Comparison of ENCODE assay signal across 8 cellular contexts in genomic region chr16:1300664-1301476, GRCh38. TPM values are rescaled to one million over a fixed set of nuclear protein-coding genes. Genes with fewer than 3 reads are reported as not detected.
A peak's percentile ranks its signal among the peaks of the same experiment; 100 is the strongest.
DNase-seq lines count a peak whose midpoint lies in the region; TF ChIP-seq lines count a peak whose summit lies in the region.

No MANE protein-coding gene starts in this region.

- H4K8ac ChIP-seq in mesendoderm (ENCODE audit: low read depth, low read length) = no peak overlapping the region

- H3K79me1 ChIP-seq in mesendoderm (ENCODE audit: low read length) = no peaks in the 10 kb centered on the region

- H3K9ac ChIP-seq in mesendoderm (ENCODE audit: low read length) = no peak overlapping the region

- WGBS in mesendoderm (ENCODE audit: extremely low coverage, insufficient coverage, low lambda C conversion rate) = no CpG with 5 or more reads among the region's 42 CpGs

- H2BK120ac ChIP-seq in mesendoderm (ENCODE audit: low read depth, low read length) = no peak overlapping the region

- no peak overlapping the region for H4K5ac ChIP-seq in mesendoderm (ENCODE audit: low read length)

- H3K18ac ChIP-seq in mesendoderm (ENCODE audit: low read length) = no peak overlapping the region

- no peak overlapping the region for H2BK5ac ChIP-seq in mesendoderm (ENCODE audit: low read length)

- DNase-seq in NCI-H146 treated with DMSO at 0.1 percent for 48 hours (lab: John Stamatoyannopoulos, UW; ENCODE audit: unreplicated experiment) (peak; percentile 19), ecto neural progenitor cell (ENCODE audit: low spot score) (peak; percentile 88), mesendoderm (peak; percentile 73), globus pallidus (ENCODE audit: low spot score) (no peak), SW 1271 (lab: John Stamatoyannopoulos, UW) (no peak)
- DNase-seq in activated CD4-positive, alpha-beta T cell treated with anti-CD3 and anti-CD28 coated beads, Interleukin-2, amount 50 U/mL, for 4 hours = peak; percentile 63 to 64
- peak; percentile 45 to 55 for DNase-seq in stimulated activated CD8-positive, alpha-beta memory T cell treated with anti-CD3 and anti-CD28 coated beads, Interleukin-2, amount 100 ng/mL, for 1 hour (ENCODE audit: low read depth in 2 of 2)

- H3K27me3 ChIP-seq in mesendoderm (ENCODE audit: insufficient read depth, low read length, poor library complexity) = no peaks in the 10 kb centered on the region

- no peak overlapping the region for H2AK5ac ChIP-seq in mesendoderm (ENCODE audit: low read length)

- H3K4me1 ChIP-seq in mesendoderm (ENCODE audit: control insufficient read depth, low read depth, low read length) = no peaks in the 10 kb centered on the region

- H2BK15ac ChIP-seq in mesendoderm (replicated peaks; ENCODE audit: low read depth) = no peak overlapping the region

- H3K4me2 ChIP-seq in mesendoderm (ENCODE audit: low read length) = no peak overlapping the region

- H3K23ac ChIP-seq in mesendoderm (ENCODE audit: low read length) = no peak overlapping the region

- no peak overlapping the region for H3K27ac ChIP-seq in mesendoderm (ENCODE audit: low read depth, low read length)

- no peaks in the 10 kb centered on the region for H3K79me2 ChIP-seq in mesendoderm (ENCODE audit: control insufficient read depth, insufficient read depth, low read length)

- H3K56ac ChIP-seq in mesendoderm (ENCODE audit: low read length) = peak overlapping the region; percentile 56

- H3K4me3 ChIP-seq in mesendoderm (ENCODE audit: low read length) = no peak overlapping the region

- no peak overlapping the region for H3K4ac ChIP-seq in mesendoderm (ENCODE audit: low read depth, low read length)

- no peaks in the 10 kb centered on the region for H3K36me3 ChIP-seq in mesendoderm (ENCODE audit: control insufficient read depth, insufficient read depth, low read length)

- TF ChIP-seq CTCF in GM12872 (IDR thresholded peaks at IDR 0.05; ENCODE audit: insufficient read depth, low read depth, low read length) = peak; percentile 93

RNA-seq across cellular contexts. Expression of gene UBE2I, which starts 8.6 kb away (rescaled TPM):
- 247 TPM for polyA plus RNA-seq in mesendoderm (2013, experiment 1 of 2)
- 242 TPM for polyA plus RNA-seq in mesendoderm (2013, experiment 2 of 2)

RNA-seq across cellular contexts. Expression of gene BAIAP3, which starts 32.6 kb away (rescaled TPM):
- 1.7 TPM for polyA plus RNA-seq in mesendoderm (2013, experiment 1 of 2)
- polyA plus RNA-seq in mesendoderm (2013, experiment 2 of 2) = 1.3 TPM

RNA-seq across cellular contexts. Expression of gene TPSD1, which starts 45.0 kb away (rescaled TPM):
- polyA plus RNA-seq in mesendoderm (2013, experiment 1 of 2) = not detected
- polyA plus RNA-seq in mesendoderm (2013, experiment 2 of 2) = not detected

RNA-seq across cellular contexts. Expression of gene TSR3, which starts 50.8 kb away (rescaled TPM):
- polyA plus RNA-seq in mesendoderm (2013, experiment 1 of 2) = 34.0 TPM
- 35.7 TPM for polyA plus RNA-seq in mesendoderm (2013, experiment 2 of 2)

RNA-seq across cellular contexts. Expression of gene GNPTG, which starts 50.9 kb away (rescaled TPM):
- polyA plus RNA-seq in mesendoderm (2013, experiment 1 of 2) = 10.4 TPM
- 10.1 TPM for polyA plus RNA-seq in mesendoderm (2013, experiment 2 of 2)

Comparison
In these comparisons a context has a peak if more than half of its experiments do, and no peak if none do; other contexts are left out.
1. DNase-seq: peak in NCI-H146 treated with DMSO at 0.1 percent for 48 hours (single experiment), activated CD4-positive, alpha-beta T cell treated with anti-CD3 and anti-CD28 coated beads, Interleukin-2, amount 50 U/mL, for 4 hours (2 of 2), ecto neural progenitor cell (single experiment), mesendoderm (single experiment) and stimulated activated CD8-positive, alpha-beta memory T cell treated with anti-CD3 and anti-CD28 coated beads, Interleukin-2, amount 100 ng/mL, for 1 hour (2 of 2); none in globus pallidus (single experiment) and SW 1271 (0 of 2).